ENCODE assay signal across 8 cellular contexts in genomic region chr16:30395155-30395991, GRCh38. TPM values are rescaled to one million over a fixed set of nuclear protein-coding genes. Genes with fewer than 3 reads are reported as not detected.
DNase-seq lines count a peak whose midpoint lies in the region; ATAC-seq and TF ChIP-seq lines count a peak whose summit lies in the region.

TSS of gene ZNF48 (plus strand) at chr16:30395420. CDS start at chr16:30395795, 375 bp downstream.

- H3K27ac ChIP-seq in prostate gland = peak within 1 kb of the TSS; percentile 72 to 74

- peak; percentile 32 for TF ChIP-seq POLR2A in prostate gland (IDR thresholded peaks at IDR 0.05)

- in situ Hi-C loops in astrocyte of the spinal cord (cut with HindIII; ENCODE audit: low sequenced_read_pairs) = no loop called here

- H3K27me3 ChIP-seq in prostate gland (replicated peaks; ENCODE audit: insufficient read depth) = no peaks in the 10 kb centered on the region

- H3K4me1 ChIP-seq in prostate gland (replicated peaks) = peaks cover 8% of the 10 kb centered on the region

- H3K36me3 ChIP-seq in prostate gland = no peaks in the 10 kb centered on the region

- H3K4me3 ChIP-seq in GM12865 (ENCODE audit: low read depth, low read length) (peak within 1 kb of the TSS; percentile 85), astrocyte of the spinal cord (ENCODE audit: low read depth, low read length) (peak within 1 kb of the TSS; percentile 72), prostate gland (peak within 1 kb of the TSS; percentile 77 to 81)

- DNase-seq in GM12865 (ENCODE audit: low read depth) (peak; percentile 89), NCI-H1436 (lab: John Stamatoyannopoulos, UW) (peak; percentile 84), T-helper 1 cell (peak in 4 of 5 donors; percentile 26 to 57 (median 43)), astrocyte of the spinal cord (ENCODE audit: low read depth, low spot score) (peak; percentile 91), hepatic stellate cell (ENCODE audit: low spot score) (peak; percentile 87), prostate gland (ENCODE audit: low spot score) (peak; percentile 84)

- under 1% methylated on average over 63 of the region's 103 CpGs for WGBS in prostate gland

- H3K9me3 ChIP-seq in prostate gland = no peaks in the 10 kb centered on the region

- ATAC-seq in HG02610 (IDR thresholded peaks at IDR 0.05; ENCODE audit: unreplicated experiment) (peak; percentile 58), GM21360 (IDR thresholded peaks at IDR 0.05; ENCODE audit: unreplicated experiment) (no peak)

- peak; percentile 31 for TF ChIP-seq CTCF in GM12865 (IDR thresholded peaks at IDR 0.05; ENCODE audit: insufficient read depth, low read depth, low read length, missing control alignments)
- no peak for TF ChIP-seq CTCF in astrocyte of the spinal cord (IDR thresholded peaks at IDR 0.05; ENCODE audit: low read depth, low read length)
- peak in 2 of 4 experiments; percentile 34 to 63 for TF ChIP-seq CTCF in prostate gland (IDR thresholded peaks at IDR 0.05)

- intact Hi-C loops in prostate gland (cut with DNase I) = loop anchor here (2.0 kb wide), 1 partner anchor 17 kb away; no protein-coding TSS in a partner anchor

RNA-seq across cellular contexts. Expression of gene ZNF48, which starts in this region (rescaled TPM):
- 10 to 100 TPM; 11.9 to 12.2 TPM for total RNA-seq in prostate gland
